In the genomic region with DNA sequence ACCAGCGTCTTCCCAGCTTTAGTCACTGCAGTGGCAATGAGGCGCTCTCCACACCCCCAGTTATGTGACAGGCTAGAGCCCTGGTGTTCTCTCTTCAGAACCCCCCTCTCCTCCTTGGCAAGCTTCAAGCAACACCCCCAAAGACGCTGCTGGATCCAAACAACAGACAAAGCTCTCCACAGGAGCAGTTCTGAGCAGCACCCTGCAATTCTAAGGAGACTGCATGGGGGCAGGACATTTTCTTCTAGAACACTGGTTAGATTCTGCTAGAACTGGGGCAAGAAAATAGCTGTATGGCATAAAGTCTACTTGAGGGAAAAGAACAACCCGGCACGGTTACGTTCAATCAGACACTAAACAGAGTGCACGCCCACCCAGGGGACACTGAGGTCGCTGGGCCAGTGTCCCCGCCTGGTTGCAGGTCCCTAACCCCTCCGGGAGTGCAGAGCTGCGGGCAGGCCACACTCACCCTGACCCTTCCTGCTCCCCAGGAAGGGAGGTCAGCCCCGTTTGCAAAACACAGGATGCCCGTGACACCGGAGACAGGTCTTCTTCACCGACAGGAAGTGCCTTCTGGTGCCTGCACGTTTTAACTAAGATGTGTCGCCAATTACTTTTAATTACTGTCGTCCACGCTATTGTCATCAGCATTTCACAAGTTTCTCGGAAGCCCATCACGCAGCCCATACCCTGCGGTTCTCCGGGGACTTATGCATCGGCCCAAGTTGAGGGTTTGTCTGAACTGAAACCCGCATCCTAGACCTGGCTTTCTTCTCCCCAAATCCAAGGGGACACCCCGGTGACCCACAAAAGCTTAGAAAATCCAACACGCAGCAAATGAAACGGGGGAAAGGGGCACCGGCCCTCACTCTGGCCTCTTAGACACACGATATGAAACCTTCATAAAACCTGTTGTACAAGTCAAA, we compare ENCODE assay signal across 9 cellular contexts. TPM values are rescaled to one million over a fixed set of nuclear protein-coding genes. Genes with fewer than 3 reads are reported as not detected.
DNase-seq lines count a peak whose midpoint lies in the region; ATAC-seq, FAIRE-seq and TF ChIP-seq lines count a peak whose summit lies in the region.
"Had no signal": no experiment of that assay in that cellular context is flagged by ENCODE, and none has a peak within 500 bp of the region (broad histone marks: within the 10 kb centered on the region; RNA-seq: fewer than 3 reads in every experiment).

No MANE protein-coding gene starts in this region.

- H3K27me3 Mint-ChIP-seq in activated T-cell treated with anti-CD3 and anti-CD28 coated beads, Interleukin-2, amount 50 U/mL, for 4 hours (ENCODE audit: low read depth) = peaks cover 42% of the 10 kb centered on the region

- ATAC-seq in activated T-cell treated with anti-CD3 and anti-CD28 coated beads, Interleukin-2, amount 50 U/mL, for 4 hours = peak; percentile 24 to 28

- H3K4me1 ChIP-seq in HUES6 (ENCODE audit: control insufficient read depth, insufficient read depth, low read length) = peaks cover 10% of the 10 kb centered on the region

- no peak for FAIRE-seq in H54 (lab: Jason Lieb, UNC)

- H3K9me3 Mint-ChIP-seq in activated T-cell treated with anti-CD3 and anti-CD28 coated beads, Interleukin-2, amount 50 U/mL, for 4 hours = no peaks in the 10 kb centered on the region

- peaks cover 8% of the 10 kb centered on the region for H3K4me1 Mint-ChIP-seq in activated T-cell treated with anti-CD3 and anti-CD28 coated beads, Interleukin-2, amount 50 U/mL, for 4 hours (ENCODE audit: low read depth)

- DNase-seq in activated T-cell treated with anti-CD3 and anti-CD28 coated beads, Interleukin-2, amount 50 U/mL, for 4 hours = no peak
- peak; percentile 7 for DNase-seq in stimulated activated CD4-positive, alpha-beta T cell treated with anti-CD3 and anti-CD28 coated beads, Interleukin-4, amount 100 ng/mL, for 1 hour
- DNase-seq in middle frontal gyrus (ENCODE audit: extremely low spot score, low spot score) (no peak), DMS153 treated with DMSO at 0.1 percent for 48 hours (lab: John Stamatoyannopoulos, UW; ENCODE audit: unreplicated experiment) (no peak), H54 (ENCODE audit: insufficient read length, low spot score) (no peak)
- no peak for DNase-seq in NK-92 treated with Interleukin-12 subunit alpha and Interleukin-12 subunit beta, amount 100 ng/mL, for 24 hours (lab: John Stamatoyannopoulos, UW)

- H3K27me3 ChIP-seq in HUES6 (ENCODE audit: control insufficient read depth, insufficient read depth, low read length) = peaks cover 87% of the 10 kb centered on the region

- no peaks in the 10 kb centered on the region for H3K36me3 ChIP-seq in HUES6 (ENCODE audit: control insufficient read depth, insufficient read depth, low read length)

- TF ChIP-seq POLR2A in H54 (IDR thresholded peaks at IDR 0.05; ENCODE audit: low read depth, low read length) = no peak

- no peaks in the 10 kb centered on the region for H3K9me3 ChIP-seq in HUES6 (ENCODE audit: control insufficient read depth, insufficient read depth, low read depth, low read length)
- H3K9me3 ChIP-seq in iPS-18c (ENCODE audit: control insufficient read depth, insufficient read depth, low read length) = no peaks in the 10 kb centered on the region

- peak overlapping the region; percentile 51 for H3K4me3 ChIP-seq in HUES6 (ENCODE audit: low read depth, low read length)
- H3K4me3 ChIP-seq in iPS-18c (ENCODE audit: insufficient read depth, low read depth, low read length) = peak overlapping the region; percentile 55

- no peak overlapping the region for H3K27ac ChIP-seq in HUES6 (ENCODE audit: low read depth, low read length)

- H3K4me3 Mint-ChIP-seq in activated T-cell treated with anti-CD3 and anti-CD28 coated beads, Interleukin-2, amount 50 U/mL, for 4 hours = peak overlapping the region; percentile 80

- H3K9ac ChIP-seq in HUES6 (ENCODE audit: low read length) = no peak overlapping the region

- H3K36me3 Mint-ChIP-seq in activated T-cell treated with anti-CD3 and anti-CD28 coated beads, Interleukin-2, amount 50 U/mL, for 4 hours (ENCODE audit: insufficient read depth) = no peaks in the 10 kb centered on the region

RNA-seq across cellular contexts. Expression of a gene that starts 0.9 kb away (rescaled TPM):
- total RNA-seq in activated T-cell treated with anti-CD3 and anti-CD28 coated beads, Interleukin-2, amount 50 U/mL, for 4 hours = 1 to 10 TPM; 3.1 to 5.1 (median 3.7) TPM
- total RNA-seq: RPMI7951 had no signal

RNA-seq across cellular contexts. Expression of a gene that starts 38.4 kb away (rescaled TPM):
- total RNA-seq in activated T-cell treated with anti-CD3 and anti-CD28 coated beads, Interleukin-2, amount 50 U/mL, for 4 hours = 1 to 10 TPM; 2.4 to 4.8 (median 4.4) TPM
